ENCODE assay signal across 9 cellular contexts in genomic region chr19:15937771-15938170, GRCh38. TPM values are rescaled to one million over a fixed set of nuclear protein-coding genes. Genes with fewer than 3 reads are reported as not detected.
"Had no signal": no experiment of that assay in that cellular context is flagged by ENCODE, and none has a peak within 500 bp of the region (broad histone marks: within the 10 kb centered on the region; RNA-seq: fewer than 3 reads in every experiment).

No MANE protein-coding gene starts in this region.

- H3K4me1 ChIP-seq: HAP-1 had no signal

- DNase-seq: GM23248, GOT3, H7, HFFc6 had no signal

- H3K9me3 ChIP-seq: HAP-1 had no signal

- H3K36me3 ChIP-seq: HAP-1 had no signal

- H3K27ac ChIP-seq: GM23248, HL-60 had no signal

- H3K4me3 ChIP-seq: GM23248, HAP-1 had no signal

RNA-seq across cellular contexts. Expression of gene CYP4F11, which starts 3.4 kb away (rescaled TPM):
- total RNA-seq: GM23248, H7, HFFc6 had no signal

RNA-seq across cellular contexts. Expression of gene OR10H4, which starts 11.0 kb away (rescaled TPM):
- total RNA-seq: GM23248, H4, H7, HepG2, HFFc6, HT1080 had no signal

RNA-seq across cellular contexts. Expression of gene CYP4F2, which starts 39.9 kb away (rescaled TPM):
- total RNA-seq: GM23248, H7, HFFc6 had no signal
